Comparison of ENCODE assay signal across 27 cellular contexts in the genomic region with DNA sequence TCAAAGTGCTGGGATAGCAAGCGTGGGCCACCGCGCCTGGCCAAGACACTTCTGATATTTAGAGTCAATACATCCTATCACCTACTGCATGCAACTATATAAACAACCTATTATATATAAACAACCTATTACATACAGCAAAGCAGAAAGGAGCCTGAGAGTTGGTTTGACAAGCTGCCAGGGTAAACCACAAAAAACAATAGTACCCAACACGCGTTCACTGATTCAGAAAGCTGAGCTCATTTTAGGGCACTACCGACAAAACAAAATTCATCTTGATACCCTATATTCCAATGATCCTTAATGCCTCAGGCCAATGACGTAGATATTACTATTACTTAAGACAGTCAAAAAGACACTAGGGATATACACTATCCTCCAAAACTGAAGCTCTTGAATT. TPM values are rescaled to one million over a fixed set of nuclear protein-coding genes. Genes with fewer than 3 reads are reported as not detected.
DNase-seq lines count a peak whose midpoint lies in the region; ATAC-seq and TF ChIP-seq lines count a peak whose summit lies in the region.
"Had no signal": no experiment of that assay in that cellular context is flagged by ENCODE, and none has a peak within 500 bp of the region (broad histone marks: within the 10 kb centered on the region; RNA-seq: fewer than 3 reads in every experiment).

No MANE protein-coding gene starts in this region.

- H3K4me1 ChIP-seq in naive thymus-derived CD4-positive, alpha-beta T cell (ENCODE audit: control insufficient read depth in 2 of 2, insufficient read depth in 2 of 2, low read length in 2 of 2): no peaks in the 10 kb centered on the region
- H3K4me1 ChIP-seq: prostate gland, stomach, transverse colon had no signal

- in situ Hi-C loops in GM13976 (cut with MboI; ENCODE audit: low sequenced_read_pairs, unreplicated experiment): no loop called here

- no peak overlapping the region for H3K4me3 ChIP-seq in Jurkat, Clone E6-1 (ENCODE audit: low read length)
- no peak overlapping the region for H3K4me3 ChIP-seq in epithelial cell of esophagus (ENCODE audit: low read length)
- no peak overlapping the region for H3K4me3 ChIP-seq in naive thymus-derived CD4-positive, alpha-beta T cell (ENCODE audit: low read length)
- H3K4me3 ChIP-seq: prostate gland, stomach, transverse colon had no signal

- peaks cover 0 to 8% (median 3%) of the 10 kb centered on the region in 5 donors for H3K27me3 Mint-ChIP-seq in naive thymus-derived CD4-positive, alpha-beta T cell
- H3K27me3 Mint-ChIP-seq: activated B cell treated with CpG ODN at 0.5 μM for 24 hours; activated naive CD8-positive, alpha-beta T cell treated with anti-CD3 and anti-CD28 coated beads, Interleukin-2, amount 10 ng/mL, durations not matched to agents 7 days and 5 days; dendritic cell treated with granulocyte-macrophage colony-stimulating factor and Interleukin-4, amounts not matched to agents 40 ng/mL and 50 ng/mL, for 4 days had no signal

- CTCF ChIA-PET in naive thymus-derived CD4-positive, alpha-beta T cell (lab: Charles Lee): interaction anchor here (0.6 to 0.7 kb wide), 2 partner anchors 15 to 51 kb away, joined by 3 to 4 read pairs; no protein-coding TSS in a partner anchor

- H3K36me3 ChIP-seq in naive thymus-derived CD4-positive, alpha-beta T cell (ENCODE audit: control insufficient read depth in 2 of 3, insufficient read depth in 3 of 3, low read length in 3 of 3): no peaks in the 10 kb centered on the region
- H3K36me3 ChIP-seq: prostate gland had no signal

- no peaks in the 10 kb centered on the region for H3K9me3 ChIP-seq in naive thymus-derived CD4-positive, alpha-beta T cell (ENCODE audit: control insufficient read depth in 2 of 3, low read length in 3 of 3)
- H3K9me3 ChIP-seq: prostate gland, stomach, transverse colon had no signal

- intact Hi-C loops in naive thymus-derived CD4-positive, alpha-beta T cell (cut with micrococcal nuclease): no loop called here

- H3K27me3 ChIP-seq in naive thymus-derived CD4-positive, alpha-beta T cell (ENCODE audit: control insufficient read depth in 2 of 2, insufficient read depth in 2 of 2, low read length in 2 of 2): no peaks in the 10 kb centered on the region
- H3K27me3 ChIP-seq: brain microvascular endothelial cell, stomach, transverse colon had no signal

- no peak overlapping the region for H3K27ac ChIP-seq in naive thymus-derived CD4-positive, alpha-beta T cell (ENCODE audit: low read depth, low read length)
- H3K27ac ChIP-seq: brain microvascular endothelial cell, C4-2B, prostate gland, stomach, transverse colon had no signal

- peak overlapping the region in 1 of 9 donors; percentile 30 for H3K27ac Mint-ChIP-seq in naive thymus-derived CD4-positive, alpha-beta T cell
- H3K27ac Mint-ChIP-seq: activated B cell treated with CpG ODN at 0.5 μM for 24 hours; activated naive CD8-positive, alpha-beta T cell treated with anti-CD3 and anti-CD28 coated beads, Interleukin-2, amount 10 ng/mL, durations not matched to agents 7 days and 5 days; activated T-helper 17 cell treated with anti-CD3 and anti-CD28 coated beads, Interleukin-2, amount 50 U/mL, for 72 hours; dendritic cell treated with granulocyte-macrophage colony-stimulating factor and Interleukin-4, amounts not matched to agents 40 ng/mL and 50 ng/mL, for 4 days; H9 had no signal

- ATAC-seq in naive thymus-derived CD4-positive, alpha-beta T cell: no peak
- ATAC-seq in HG02938 (IDR thresholded peaks at IDR 0.05; ENCODE audit: unreplicated experiment) (no peak), HG03439 (IDR thresholded peaks at IDR 0.05; ENCODE audit: unreplicated experiment) (no peak)
- ATAC-seq: activated T-helper 17 cell treated with anti-CD3 and anti-CD28 coated beads, Interleukin-2, amount 50 U/mL, for 72 hours; Right ventricle myocardium inferior had no signal

- H3K4me1 Mint-ChIP-seq in naive thymus-derived CD4-positive, alpha-beta T cell: peaks cover 0 to 14% (median 0%) of the 10 kb centered on the region in 7 donors
- H3K4me1 Mint-ChIP-seq: activated B cell treated with CpG ODN at 0.5 μM for 24 hours; activated T-helper 17 cell treated with anti-CD3 and anti-CD28 coated beads, Interleukin-2, amount 50 U/mL, for 72 hours; H9; neural crest cell had no signal

- TF ChIP-seq CTCF in epithelial cell of esophagus (IDR thresholded peaks at IDR 0.05; ENCODE audit: insufficient read depth, low read depth, low read length, missing control alignments) (no peak), GM13976 (IDR thresholded peaks at IDR 0.05; ENCODE audit: borderline replicate concordance, control extremely low read depth, extremely low read depth, insufficient read depth, missing control alignments) (no peak)

- no peak overlapping the region for H3K4me3 Mint-ChIP-seq in naive thymus-derived CD4-positive, alpha-beta T cell
- H3K4me3 Mint-ChIP-seq: activated B cell treated with CpG ODN at 0.5 μM for 24 hours; activated naive CD8-positive, alpha-beta T cell treated with anti-CD3 and anti-CD28 coated beads, Interleukin-2, amount 10 ng/mL, durations not matched to agents 7 days and 5 days; activated T-helper 17 cell treated with anti-CD3 and anti-CD28 coated beads, Interleukin-2, amount 50 U/mL, for 72 hours; dendritic cell treated with granulocyte-macrophage colony-stimulating factor and Interleukin-4, amounts not matched to agents 40 ng/mL and 50 ng/mL, for 4 days; H9; neural crest cell had no signal

- POLR2A ChIA-PET in naive thymus-derived CD4-positive, alpha-beta T cell (lab: Charles Lee): interaction anchor here (0.6 to 1.4 kb wide), 2 partner anchors 16 to 24 kb away, joined by 3 read pairs; partner anchors contain the start of gene MALSU1

- H3K36me3 Mint-ChIP-seq in naive thymus-derived CD4-positive, alpha-beta T cell: peaks cover 0 to 4% (median 0%) of the 10 kb centered on the region in 5 donors

- peak; percentile 24 for DNase-seq in Jurkat, Clone E6-1 (ENCODE audit: low read depth, low spot score)
- DNase-seq in RPMI7951 (ENCODE audit: low read depth) (peak; percentile 59), epithelial cell of esophagus (ENCODE audit: low read depth) (peak; percentile 71), myocyte (ENCODE audit: low read depth) (peak; percentile 51), GM13976 (ENCODE audit: low spot score) (no peak)
- DNase-seq in naive thymus-derived CD4-positive, alpha-beta T cell: no peak
- DNase-seq: activated B cell treated with CpG ODN at 0.5 μM for 24 hours; activated CD4-positive, alpha-beta T cell treated with anti-CD3 and anti-CD28 coated beads, Interleukin-2, amount 50 U/mL, for 48 hours; activated CD8-positive, alpha-beta memory T cell treated with anti-CD3 and anti-CD28 coated beads, Interleukin-2, amount 50 U/mL, for 48 hours; activated naive CD8-positive, alpha-beta T cell treated with anti-CD3 and anti-CD28 coated beads, Interleukin-2, amount 10 ng/mL, durations not matched to agents 7 days and 5 days; brain microvascular endothelial cell; foreskin melanocyte; H9; hypothalamus; NCI-H1105; NCI-H1930; OCI-M1; stomach; transverse colon had no signal

- no peaks in the 10 kb centered on the region for H3K9me3 Mint-ChIP-seq in naive thymus-derived CD4-positive, alpha-beta T cell
- H3K9me3 Mint-ChIP-seq: activated B cell treated with CpG ODN at 0.5 μM for 24 hours; activated naive CD8-positive, alpha-beta T cell treated with anti-CD3 and anti-CD28 coated beads, Interleukin-2, amount 10 ng/mL, durations not matched to agents 7 days and 5 days; activated T-helper 17 cell treated with anti-CD3 and anti-CD28 coated beads, Interleukin-2, amount 50 U/mL, for 72 hours; dendritic cell treated with granulocyte-macrophage colony-stimulating factor and Interleukin-4, amounts not matched to agents 40 ng/mL and 50 ng/mL, for 4 days; H9; neural crest cell had no signal

RNA-seq across cellular contexts. Expression of gene MALSU1, which starts 16.2 kb away (rescaled TPM):
- polyA plus RNA-seq in Jurkat, Clone E6-1 (2012; ENCODE audit: insufficient read depth, insufficient read length): 203 TPM
- total RNA-seq in RPMI7951 (2014; rRNA removed; shearing (Covaris generic)): 99.5 and 135 TPM in 2 replicates
- total RNA-seq in myocyte: 71.8 and 94.6 TPM in 2 replicates
- polyA plus RNA-seq in myocyte (2012): 96.0 TPM
- 10 to 100 TPM; 32.7 to 48.3 (median 44.8) TPM for total RNA-seq in naive thymus-derived CD4-positive, alpha-beta T cell
- polyA plus RNA-seq in naive thymus-derived CD4-positive, alpha-beta T cell: 10 to 100 TPM; 73.5 to 83.5 TPM

Comparison
In these comparisons a context has a peak if more than half of its experiments do, and no peak if none do; other contexts are left out.
1. DNase-seq: peak in Jurkat, Clone E6-1 (single experiment), RPMI7951 (single experiment), epithelial cell of esophagus (single experiment) and myocyte (single experiment); none in naive thymus-derived CD4-positive, alpha-beta T cell (0 of 9) and GM13976 (single experiment).